1 cellular context compared by ENCODE assay signal in genomic region chr7:29969706-29970105, GRCh38.
TF ChIP-seq lines count a peak whose summit lies in the region.

No MANE protein-coding gene starts in this region.

TF ChIP-seq in IMR-90, 13 proteins besides CTCF, POLR2A, EP300 and RAD21 (continued from another document):
- TF ChIP-seq, protein P1, sequence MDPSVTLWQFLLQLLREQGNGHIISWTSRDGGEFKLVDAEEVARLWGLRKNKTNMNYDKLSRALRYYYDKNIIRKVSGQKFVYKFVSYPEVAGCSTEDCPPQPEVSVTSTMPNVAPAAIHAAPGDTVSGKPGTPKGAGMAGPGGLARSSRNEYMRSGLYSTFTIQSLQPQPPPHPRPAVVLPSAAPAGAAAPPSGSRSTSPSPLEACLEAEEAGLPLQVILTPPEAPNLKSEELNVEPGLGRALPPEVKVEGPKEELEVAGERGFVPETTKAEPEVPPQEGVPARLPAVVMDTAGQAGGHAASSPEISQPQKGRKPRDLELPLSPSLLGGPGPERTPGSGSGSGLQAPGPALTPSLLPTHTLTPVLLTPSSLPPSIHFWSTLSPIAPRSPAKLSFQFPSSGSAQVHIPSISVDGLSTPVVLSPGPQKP (IDR thresholded peaks at IDR 0.05; ENCODE audit: borderline replicate concordance, low read depth, low read length), result no peak
- TF ChIP-seq RFX5 (IDR thresholded peaks at IDR 0.05; ENCODE audit: low read depth, low read length) (no peak), FOS (IDR thresholded peaks at IDR 0.05; ENCODE audit: low read depth, low read length) (no peak)
